Comparison of ENCODE assay signal across 24 cellular contexts in the genomic region with DNA sequence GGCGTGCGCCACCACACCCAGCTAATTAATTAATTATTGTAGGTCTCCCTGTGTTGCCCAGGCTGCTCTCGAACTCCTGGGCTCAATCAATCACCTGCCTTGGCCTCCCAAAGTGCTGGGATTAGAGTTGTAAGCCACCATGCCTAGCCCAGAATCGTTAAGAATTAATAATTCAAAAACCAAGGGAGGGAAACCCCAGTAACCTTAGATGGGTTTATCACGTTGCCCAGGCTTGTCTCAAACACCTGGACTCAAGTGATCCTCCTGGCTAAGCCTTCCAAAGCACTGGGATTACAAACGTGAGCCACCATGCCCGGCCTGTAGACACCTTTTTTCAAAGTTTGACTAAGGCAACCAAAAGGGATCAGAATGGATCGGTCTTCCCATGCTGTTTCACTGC. TPM values are rescaled to one million over a fixed set of nuclear protein-coding genes. Genes with fewer than 3 reads are reported as not detected.
"Had no signal": no experiment of that assay in that cellular context is flagged by ENCODE, and none has a peak within 500 bp of the region (broad histone marks: within the 10 kb centered on the region; RNA-seq: fewer than 3 reads in every experiment).

No MANE protein-coding gene starts in this region.

- H3K9me3 ChIP-seq: body of pancreas, heart left ventricle, mucosa of descending colon, right lobe of liver, transverse colon, vagina had no signal

- H3K4me1 ChIP-seq: body of pancreas, right lobe of liver, transverse colon, vagina had no signal

- H3K4me3 ChIP-seq: body of pancreas, cardiac muscle cell, heart left ventricle, mucosa of descending colon, right lobe of liver, transverse colon, vagina had no signal

- H3K27me3 ChIP-seq: body of pancreas, right lobe of liver, transverse colon, vagina had no signal

- DNase-seq: activated CD4-positive, alpha-beta T cell treated with anti-CD3 and anti-CD28 coated beads for 1 hour; activated CD4-positive, alpha-beta T cell treated with anti-CD3 and anti-CD28 coated beads, Interleukin-2, amount 50 U/mL, for 4 hours; activated CD8-positive, alpha-beta memory T cell treated with anti-CD3 and anti-CD28 coated beads for 24 hours; activated gamma-delta T cell; activated T-cell treated with anti-CD3 and anti-CD28 coated beads, Interleukin-2, amount 50 U/mL, for 72 hours; effector CD4-positive, alpha-beta T cell; heart left ventricle; left cardiac atrium; mesendoderm; occipital lobe; posterior cingulate gyrus; right lobe of liver; small intestine; stimulated activated CD4-positive, alpha-beta T cell treated with anti-CD3 and anti-CD28 coated beads, Interleukin-15, amount 100 ng/mL, for 24 hours; stimulated activated CD8-positive, alpha-beta memory T cell treated with anti-CD3 and anti-CD28 coated beads, Interleukin-4, amount 100 ng/mL, for 48 hours; stimulated activated naive B cell treated with anti-CD40 and anti-IgM and Interleukin-4, amounts not matched to agents 10 μg/mL and 1 μg/mL and 100 μg/mL, for 72 hours; transverse colon had no signal

- H3K27ac ChIP-seq: cardiac muscle cell, vagina had no signal

- H3K36me3 ChIP-seq: cardiac muscle cell, heart left ventricle, right lobe of liver, transverse colon, vagina had no signal

RNA-seq across cellular contexts. Expression of gene CD300LF, which starts 21.6 kb away (rescaled TPM):
- total RNA-seq: activated T-cell treated with anti-CD3 and anti-CD28 coated beads, Interleukin-2, amount 50 U/mL, for 72 hours; body of pancreas; cardiac muscle cell; epithelial cell of proximal tubule; fibroblast of villous mesenchyme had no signal
- polyA plus RNA-seq: cardiac muscle cell, neural cell had no signal

RNA-seq across cellular contexts. Expression of gene RAB37, which starts 45.9 kb away (rescaled TPM):
- total RNA-seq: epithelial cell of proximal tubule, fibroblast of villous mesenchyme had no signal
- polyA plus RNA-seq: neural cell had no signal
